ENCODE assay signal across 1 cellular context in the genomic region with DNA sequence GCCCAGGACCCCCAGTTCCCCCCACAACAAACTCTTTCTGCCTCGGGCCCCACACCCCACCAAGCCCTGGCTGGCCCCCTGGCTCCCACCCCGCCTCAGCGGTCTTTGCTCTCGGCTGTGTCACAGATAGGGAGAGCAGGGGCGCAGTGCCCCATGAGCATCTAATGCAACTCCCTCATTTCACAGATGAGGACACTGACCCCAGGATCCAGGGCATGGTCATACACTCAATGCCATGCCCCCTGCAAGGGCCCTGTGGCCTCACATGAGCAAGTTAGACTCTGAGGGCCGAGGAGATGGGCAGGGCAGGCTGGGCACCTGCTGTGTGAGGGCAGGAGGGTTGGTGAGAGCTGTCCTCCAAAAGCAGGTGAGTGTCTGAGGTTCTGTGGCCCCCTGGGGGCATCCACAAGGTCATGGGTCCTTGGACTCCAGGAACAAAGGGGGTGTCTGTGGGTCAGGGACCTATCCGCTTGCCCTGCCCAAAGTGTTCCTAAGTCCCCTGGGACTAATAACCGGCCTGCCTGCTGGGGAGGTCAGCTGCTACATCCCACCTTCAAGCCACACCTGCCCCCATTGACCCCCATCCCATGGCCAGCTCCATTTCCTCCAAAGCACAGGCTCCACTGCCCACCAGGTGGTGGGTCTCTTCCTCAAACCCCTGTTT.
TF ChIP-seq lines count a peak whose summit lies in the region.

No MANE protein-coding gene starts in this region.

TF ChIP-seq in GM12878, 131 proteins besides CTCF, POLR2A, EP300 and RAD21:
- TF ChIP-seq, protein P1, sequence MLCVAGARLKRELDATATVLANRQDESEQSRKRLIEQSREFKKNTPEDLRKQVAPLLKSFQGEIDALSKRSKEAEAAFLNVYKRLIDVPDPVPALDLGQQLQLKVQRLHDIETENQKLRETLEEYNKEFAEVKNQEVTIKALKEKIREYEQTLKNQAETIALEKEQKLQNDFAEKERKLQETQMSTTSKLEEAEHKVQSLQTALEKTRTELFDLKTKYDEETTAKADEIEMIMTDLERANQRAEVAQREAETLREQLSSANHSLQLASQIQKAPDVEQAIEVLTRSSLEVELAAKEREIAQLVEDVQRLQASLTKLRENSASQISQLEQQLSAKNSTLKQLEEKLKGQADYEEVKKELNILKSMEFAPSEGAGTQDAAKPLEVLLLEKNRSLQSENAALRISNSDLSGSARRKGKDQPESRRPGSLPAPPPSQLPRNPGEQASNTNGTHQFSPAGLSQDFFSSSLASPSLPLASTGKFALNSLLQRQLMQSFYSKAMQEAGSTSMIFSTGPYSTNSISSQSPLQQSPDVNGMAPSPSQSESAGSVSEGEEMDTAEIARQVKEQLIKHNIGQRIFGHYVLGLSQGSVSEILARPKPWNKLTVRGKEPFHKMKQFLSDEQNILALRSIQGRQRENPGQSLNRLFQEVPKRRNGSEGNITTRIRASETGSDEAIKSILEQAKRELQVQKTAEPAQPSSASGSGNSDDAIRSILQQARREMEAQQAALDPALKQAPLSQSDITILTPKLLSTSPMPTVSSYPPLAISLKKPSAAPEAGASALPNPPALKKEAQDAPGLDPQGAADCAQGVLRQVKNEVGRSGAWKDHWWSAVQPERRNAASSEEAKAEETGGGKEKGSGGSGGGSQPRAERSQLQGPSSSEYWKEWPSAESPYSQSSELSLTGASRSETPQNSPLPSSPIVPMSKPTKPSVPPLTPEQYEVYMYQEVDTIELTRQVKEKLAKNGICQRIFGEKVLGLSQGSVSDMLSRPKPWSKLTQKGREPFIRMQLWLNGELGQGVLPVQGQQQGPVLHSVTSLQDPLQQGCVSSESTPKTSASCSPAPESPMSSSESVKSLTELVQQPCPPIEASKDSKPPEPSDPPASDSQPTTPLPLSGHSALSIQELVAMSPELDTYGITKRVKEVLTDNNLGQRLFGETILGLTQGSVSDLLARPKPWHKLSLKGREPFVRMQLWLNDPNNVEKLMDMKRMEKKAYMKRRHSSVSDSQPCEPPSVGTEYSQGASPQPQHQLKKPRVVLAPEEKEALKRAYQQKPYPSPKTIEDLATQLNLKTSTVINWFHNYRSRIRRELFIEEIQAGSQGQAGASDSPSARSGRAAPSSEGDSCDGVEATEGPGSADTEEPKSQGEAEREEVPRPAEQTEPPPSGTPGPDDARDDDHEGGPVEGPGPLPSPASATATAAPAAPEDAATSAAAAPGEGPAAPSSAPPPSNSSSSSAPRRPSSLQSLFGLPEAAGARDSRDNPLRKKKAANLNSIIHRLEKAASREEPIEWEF (IDR thresholded peaks at IDR 0.05; ENCODE audit: insufficient replicate concordance, low read depth, low read length) = no peak
- no peak for TF ChIP-seq ZSCAN29 (IDR thresholded peaks at IDR 0.05)
- TF ChIP-seq MEF2B (IDR thresholded peaks at IDR 0.05; ENCODE audit: partially characterized antibody, poor library complexity, severe bottlenecking) = peak; percentile 20
- no peak for TF ChIP-seq TCF3 (IDR thresholded peaks at IDR 0.05; ENCODE audit: borderline replicate concordance, insufficient read depth, low read depth, low read length)
- peak; percentile 55; the same call in 1 of the 2 replicates for TF ChIP-seq POLR2AphosphoS5 (IDR thresholded peaks at IDR 0.05; ENCODE audit: low read length)
- TF ChIP-seq ESRRA (IDR thresholded peaks at IDR 0.05; ENCODE audit: low read length) = no peak
- no peak for TF ChIP-seq KAT2A (conservative IDR thresholded peaks at IDR 0.05; ENCODE audit: control insufficient read depth, low read depth, low read length)
- no peak for TF ChIP-seq SMARCA5 (IDR thresholded peaks at IDR 0.05)
- no peak for TF ChIP-seq MXI1 (IDR thresholded peaks at IDR 0.05; ENCODE audit: low read depth, low read length)
